Comparison of ENCODE assay signal across 1 cellular context in the genomic region with DNA sequence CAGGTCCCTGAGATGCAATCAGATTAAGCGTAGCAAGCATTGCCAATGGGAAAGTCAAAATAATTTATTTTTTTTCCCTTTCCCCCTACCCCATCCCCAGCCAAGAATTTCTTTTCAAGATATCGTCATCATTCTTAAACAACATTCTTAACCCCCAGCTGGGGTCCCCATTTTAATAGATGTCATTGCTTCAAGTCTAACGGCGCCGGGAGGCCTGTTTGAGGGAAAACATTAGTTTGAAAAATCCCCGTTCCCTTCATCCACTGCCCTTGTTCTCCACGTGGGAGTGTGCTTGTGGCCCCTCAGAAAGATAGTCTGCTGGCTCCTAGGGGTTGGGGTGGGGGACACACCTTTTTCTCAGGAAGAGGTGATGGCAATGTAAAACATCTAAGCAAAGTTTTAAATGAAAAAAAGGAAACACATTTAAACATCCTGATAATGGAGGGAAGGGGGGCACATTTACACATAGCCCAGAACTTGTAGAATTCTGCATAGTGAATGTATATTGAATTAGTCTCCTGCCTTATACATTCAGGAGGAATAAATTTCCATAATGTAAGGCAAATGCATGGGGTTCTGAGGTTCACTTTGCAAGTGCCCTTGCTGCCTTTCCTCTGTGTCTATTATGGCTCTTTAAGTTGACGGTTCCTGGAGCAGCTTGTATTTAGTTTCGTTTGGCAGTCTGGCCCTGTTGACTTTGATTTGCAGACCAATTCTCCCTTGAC.
TF ChIP-seq lines count a peak whose summit lies in the region.

No MANE protein-coding gene starts in this region.

TF ChIP-seq in IMR-90, 13 proteins besides CTCF, POLR2A, EP300 and RAD21:
- TF ChIP-seq, protein P1, sequence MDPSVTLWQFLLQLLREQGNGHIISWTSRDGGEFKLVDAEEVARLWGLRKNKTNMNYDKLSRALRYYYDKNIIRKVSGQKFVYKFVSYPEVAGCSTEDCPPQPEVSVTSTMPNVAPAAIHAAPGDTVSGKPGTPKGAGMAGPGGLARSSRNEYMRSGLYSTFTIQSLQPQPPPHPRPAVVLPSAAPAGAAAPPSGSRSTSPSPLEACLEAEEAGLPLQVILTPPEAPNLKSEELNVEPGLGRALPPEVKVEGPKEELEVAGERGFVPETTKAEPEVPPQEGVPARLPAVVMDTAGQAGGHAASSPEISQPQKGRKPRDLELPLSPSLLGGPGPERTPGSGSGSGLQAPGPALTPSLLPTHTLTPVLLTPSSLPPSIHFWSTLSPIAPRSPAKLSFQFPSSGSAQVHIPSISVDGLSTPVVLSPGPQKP (IDR thresholded peaks at IDR 0.05; ENCODE audit: borderline replicate concordance, low read depth, low read length) = no peak
- TF ChIP-seq MAFK (IDR thresholded peaks at IDR 0.05; ENCODE audit: low read depth, low read length) (no peak), BHLHE40 (IDR thresholded peaks at IDR 0.05; ENCODE audit: low read depth, low read length) (no peak), SMC3 (IDR thresholded peaks at IDR 0.05; ENCODE audit: low read depth, low read length) (no peak), NFE2L2 (IDR thresholded peaks at IDR 0.05; ENCODE audit: low read depth, low read length) (no peak), MAZ (IDR thresholded peaks at IDR 0.05; ENCODE audit: borderline replicate concordance, low read depth, low read length) (no peak), CEBPB (IDR thresholded peaks at IDR 0.05; ENCODE audit: low read depth, low read length) (no peak), FOS (IDR thresholded peaks at IDR 0.05; ENCODE audit: low read depth, low read length) (no peak), RCOR1 (IDR thresholded peaks at IDR 0.05; ENCODE audit: insufficient replicate concordance, low read length) (no peak), MXI1 (IDR thresholded peaks at IDR 0.05; ENCODE audit: borderline replicate concordance, low read depth, low read length) (no peak), RFX5 (IDR thresholded peaks at IDR 0.05; ENCODE audit: low read depth, low read length) (no peak), CHD1 (IDR thresholded peaks at IDR 0.05; ENCODE audit: low read depth, low read length) (no peak)
- TF ChIP-seq, protein P2, sequence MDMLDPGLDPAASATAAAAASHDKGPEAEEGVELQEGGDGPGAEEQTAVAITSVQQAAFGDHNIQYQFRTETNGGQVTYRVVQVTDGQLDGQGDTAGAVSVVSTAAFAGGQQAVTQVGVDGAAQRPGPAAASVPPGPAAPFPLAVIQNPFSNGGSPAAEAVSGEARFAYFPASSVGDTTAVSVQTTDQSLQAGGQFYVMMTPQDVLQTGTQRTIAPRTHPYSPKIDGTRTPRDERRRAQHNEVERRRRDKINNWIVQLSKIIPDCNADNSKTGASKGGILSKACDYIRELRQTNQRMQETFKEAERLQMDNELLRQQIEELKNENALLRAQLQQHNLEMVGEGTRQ (IDR thresholded peaks at IDR 0.05; ENCODE audit: low read depth, low read length) = no peak
TF ChIP-seq in IMR-90: peak in this region for 0.
